14 cellular contexts compared by ENCODE assay signal in the genomic region with DNA sequence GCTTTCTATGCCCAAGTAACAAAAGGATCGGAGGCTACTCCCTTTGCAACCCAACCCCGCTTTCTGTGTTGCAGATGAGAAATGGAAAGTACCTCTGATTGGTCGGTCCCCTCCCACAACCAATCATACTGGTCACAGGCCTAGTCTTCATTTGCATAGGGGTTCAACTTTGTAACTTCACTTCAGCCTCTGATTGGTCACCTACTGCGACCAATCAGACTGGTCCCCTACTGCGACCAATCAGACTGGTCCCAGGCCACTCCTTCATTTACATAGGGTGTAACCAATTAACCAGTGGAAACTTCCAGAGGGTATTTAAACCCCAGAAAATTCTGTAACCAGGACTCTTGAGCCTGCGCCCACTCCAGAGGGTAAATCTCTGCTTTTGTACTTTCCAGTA.
DNase-seq lines count a peak whose midpoint lies in the region; ATAC-seq and TF ChIP-seq lines count a peak whose summit lies in the region.
"Had no signal": no experiment of that assay in that cellular context is flagged by ENCODE, and none has a peak within 500 bp of the region (broad histone marks: within the 10 kb centered on the region; RNA-seq: fewer than 3 reads in every experiment).

No MANE protein-coding gene starts in this region.

- H3K36me3 ChIP-seq in esophagus muscularis mucosa (no peaks in the 10 kb centered on the region), testis (ENCODE audit: low read depth, missing control alignments) (no peaks in the 10 kb centered on the region), aorta (ENCODE audit: control insufficient read depth in 1 of 2, insufficient read depth in 2 of 2, low read length in 1 of 2) (no peaks in the 10 kb centered on the region)

- intact Hi-C loops in esophagus muscularis mucosa (cut with DNase I) (no loop called here), testis (cut with DNase I; ENCODE audit: low total_unique reads) (no loop called here), aorta (cut with DNase I) (no loop called here)

- TF ChIP-seq CTCF in esophagus muscularis mucosa (IDR thresholded peaks at IDR 0.05) (no peak), testis (IDR thresholded peaks at IDR 0.05) (no peak)

- H3K27ac ChIP-seq in esophagus muscularis mucosa (replicated peaks in 1 of 4): no peak overlapping the region
- no peak overlapping the region for H3K27ac ChIP-seq in testis
- no peak overlapping the region for H3K27ac ChIP-seq in aorta (ENCODE audit: low read depth in 1 of 2, low read length in 2 of 2)
- H3K27ac ChIP-seq: GM23248 had no signal

- H3K4me3 ChIP-seq in esophagus muscularis mucosa: no peak overlapping the region
- no peak overlapping the region for H3K4me3 ChIP-seq in testis
- no peak overlapping the region for H3K4me3 ChIP-seq in aorta (ENCODE audit: low read length in 2 of 2)
- H3K4me3 ChIP-seq: GM23248 had no signal

- TF ChIP-seq EP300 in esophagus muscularis mucosa (IDR thresholded peaks at IDR 0.05): no peak

- H3K27me3 ChIP-seq in esophagus muscularis mucosa (no peaks in the 10 kb centered on the region), testis (no peaks in the 10 kb centered on the region), aorta (ENCODE audit: control insufficient read depth in 1 of 2, insufficient read depth in 2 of 2, low read length in 1 of 2) (no peaks in the 10 kb centered on the region)

- H3K9me3 ChIP-seq in esophagus muscularis mucosa (no peaks in the 10 kb centered on the region), testis (no peaks in the 10 kb centered on the region), aorta (ENCODE audit: control insufficient read depth, low read length) (no peaks in the 10 kb centered on the region)

- TF ChIP-seq POLR2A in esophagus muscularis mucosa (IDR thresholded peaks at IDR 0.05; ENCODE audit: low read depth): no peak
- TF ChIP-seq POLR2A in testis (IDR thresholded peaks at IDR 0.05): no peak

- WGBS in esophagus muscularis mucosa: 82% methylated on average over 6 of the region's 6 CpGs
- WGBS in testis, 2 donors: 71 to 75% methylated on average over 6 of the region's 6 CpGs
- 92 to 93% methylated on average over 6 of the region's 6 CpGs for WGBS in aorta, 2 donors

- ATAC-seq in aorta (ENCODE audit: low FRiP score): no peak
- ATAC-seq: HCT116 had no signal

- H3K4me1 ChIP-seq in esophagus muscularis mucosa (no peaks in the 10 kb centered on the region), testis (no peaks in the 10 kb centered on the region), aorta (ENCODE audit: control insufficient read depth in 1 of 2, insufficient read depth in 2 of 2, low read length in 2 of 2) (no peaks in the 10 kb centered on the region)

- DNase-seq in RPMI7951 (ENCODE audit: low read depth) (peak; percentile 69), esophagus muscularis mucosa (ENCODE audit: extremely low spot score) (peak; percentile 14), testis (peak; percentile 41), GOT3 (lab: John Stamatoyannopoulos, UW) (no peak), aorta (no peak), Kasumi-1 (lab: John Stamatoyannopoulos, UW) (no peak)
- DNase-seq: C1 segment of cervical spinal cord; CD4-positive, alpha-beta memory T cell; COR-L47; DMS153; DND-41; GM23248; H9 had no signal

Comparison
In these comparisons a context has a peak if more than half of its experiments do, and no peak if none do; other contexts are left out.
1. DNase-seq: peak in RPMI7951 (single experiment), esophagus muscularis mucosa (single experiment) and testis (single experiment); none in GOT3 (single experiment), aorta (0 of 2) and Kasumi-1 (0 of 2).